In genomic region chr9:136841646-136842379, GRCh38 we compare ENCODE assay signal across 1 cellular context.
TF ChIP-seq lines count a peak whose summit lies in the region.

No MANE protein-coding gene starts in this region.

TF ChIP-seq in HEK293, 187 proteins besides CTCF, POLR2A, EP300 and RAD21:
- TF ChIP-seq ZNF692 (tag by site-specific recombination; IDR thresholded peaks at IDR 0.05), result 0 out of 2 replicates have a peak, but pooled peaks have one; percentile 17
- TF ChIP-seq, protein P1, sequence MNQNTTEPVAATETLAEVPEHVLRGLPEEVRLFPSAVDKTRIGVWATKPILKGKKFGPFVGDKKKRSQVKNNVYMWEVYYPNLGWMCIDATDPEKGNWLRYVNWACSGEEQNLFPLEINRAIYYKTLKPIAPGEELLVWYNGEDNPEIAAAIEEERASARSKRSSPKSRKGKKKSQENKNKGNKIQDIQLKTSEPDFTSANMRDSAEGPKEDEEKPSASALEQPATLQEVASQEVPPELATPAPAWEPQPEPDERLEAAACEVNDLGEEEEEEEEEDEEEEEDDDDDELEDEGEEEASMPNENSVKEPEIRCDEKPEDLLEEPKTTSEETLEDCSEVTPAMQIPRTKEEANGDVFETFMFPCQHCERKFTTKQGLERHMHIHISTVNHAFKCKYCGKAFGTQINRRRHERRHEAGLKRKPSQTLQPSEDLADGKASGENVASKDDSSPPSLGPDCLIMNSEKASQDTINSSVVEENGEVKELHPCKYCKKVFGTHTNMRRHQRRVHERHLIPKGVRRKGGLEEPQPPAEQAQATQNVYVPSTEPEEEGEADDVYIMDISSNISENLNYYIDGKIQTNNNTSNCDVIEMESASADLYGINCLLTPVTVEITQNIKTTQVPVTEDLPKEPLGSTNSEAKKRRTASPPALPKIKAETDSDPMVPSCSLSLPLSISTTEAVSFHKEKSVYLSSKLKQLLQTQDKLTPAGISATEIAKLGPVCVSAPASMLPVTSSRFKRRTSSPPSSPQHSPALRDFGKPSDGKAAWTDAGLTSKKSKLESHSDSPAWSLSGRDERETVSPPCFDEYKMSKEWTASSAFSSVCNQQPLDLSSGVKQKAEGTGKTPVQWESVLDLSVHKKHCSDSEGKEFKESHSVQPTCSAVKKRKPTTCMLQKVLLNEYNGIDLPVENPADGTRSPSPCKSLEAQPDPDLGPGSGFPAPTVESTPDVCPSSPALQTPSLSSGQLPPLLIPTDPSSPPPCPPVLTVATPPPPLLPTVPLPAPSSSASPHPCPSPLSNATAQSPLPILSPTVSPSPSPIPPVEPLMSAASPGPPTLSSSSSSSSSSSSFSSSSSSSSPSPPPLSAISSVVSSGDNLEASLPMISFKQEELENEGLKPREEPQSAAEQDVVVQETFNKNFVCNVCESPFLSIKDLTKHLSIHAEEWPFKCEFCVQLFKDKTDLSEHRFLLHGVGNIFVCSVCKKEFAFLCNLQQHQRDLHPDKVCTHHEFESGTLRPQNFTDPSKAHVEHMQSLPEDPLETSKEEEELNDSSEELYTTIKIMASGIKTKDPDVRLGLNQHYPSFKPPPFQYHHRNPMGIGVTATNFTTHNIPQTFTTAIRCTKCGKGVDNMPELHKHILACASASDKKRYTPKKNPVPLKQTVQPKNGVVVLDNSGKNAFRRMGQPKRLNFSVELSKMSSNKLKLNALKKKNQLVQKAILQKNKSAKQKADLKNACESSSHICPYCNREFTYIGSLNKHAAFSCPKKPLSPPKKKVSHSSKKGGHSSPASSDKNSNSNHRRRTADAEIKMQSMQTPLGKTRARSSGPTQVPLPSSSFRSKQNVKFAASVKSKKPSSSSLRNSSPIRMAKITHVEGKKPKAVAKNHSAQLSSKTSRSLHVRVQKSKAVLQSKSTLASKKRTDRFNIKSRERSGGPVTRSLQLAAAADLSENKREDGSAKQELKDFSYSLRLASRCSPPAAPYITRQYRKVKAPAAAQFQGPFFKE (tag by site-specific recombination; IDR thresholded peaks at IDR 0.05; ENCODE audit: borderline replicate concordance), result 0 out of 2 replicates have a peak, but pooled peaks have one; percentile 20
- TF ChIP-seq, protein P2, sequence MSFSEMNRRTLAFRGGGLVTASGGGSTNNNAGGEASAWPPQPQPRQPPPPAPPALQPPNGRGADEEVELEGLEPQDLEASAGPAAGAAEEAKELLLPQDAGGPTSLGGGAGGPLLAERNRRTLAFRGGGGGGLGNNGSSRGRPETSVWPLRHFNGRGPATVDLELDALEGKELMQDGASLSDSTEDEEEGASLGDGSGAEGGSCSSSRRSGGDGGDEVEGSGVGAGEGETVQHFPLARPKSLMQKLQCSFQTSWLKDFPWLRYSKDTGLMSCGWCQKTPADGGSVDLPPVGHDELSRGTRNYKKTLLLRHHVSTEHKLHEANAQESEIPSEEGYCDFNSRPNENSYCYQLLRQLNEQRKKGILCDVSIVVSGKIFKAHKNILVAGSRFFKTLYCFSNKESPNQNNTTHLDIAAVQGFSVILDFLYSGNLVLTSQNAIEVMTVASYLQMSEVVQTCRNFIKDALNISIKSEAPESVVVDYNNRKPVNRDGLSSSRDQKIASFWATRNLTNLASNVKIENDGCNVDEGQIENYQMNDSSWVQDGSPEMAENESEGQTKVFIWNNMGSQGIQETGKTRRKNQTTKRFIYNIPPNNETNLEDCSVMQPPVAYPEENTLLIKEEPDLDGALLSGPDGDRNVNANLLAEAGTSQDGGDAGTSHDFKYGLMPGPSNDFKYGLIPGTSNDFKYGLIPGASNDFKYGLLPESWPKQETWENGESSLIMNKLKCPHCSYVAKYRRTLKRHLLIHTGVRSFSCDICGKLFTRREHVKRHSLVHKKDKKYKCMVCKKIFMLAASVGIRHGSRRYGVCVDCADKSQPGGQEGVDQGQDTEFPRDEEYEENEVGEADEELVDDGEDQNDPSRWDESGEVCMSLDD (tag by site-specific recombination; IDR thresholded peaks at IDR 0.05), result peak; percentile 66
- TF ChIP-seq, protein P3, sequence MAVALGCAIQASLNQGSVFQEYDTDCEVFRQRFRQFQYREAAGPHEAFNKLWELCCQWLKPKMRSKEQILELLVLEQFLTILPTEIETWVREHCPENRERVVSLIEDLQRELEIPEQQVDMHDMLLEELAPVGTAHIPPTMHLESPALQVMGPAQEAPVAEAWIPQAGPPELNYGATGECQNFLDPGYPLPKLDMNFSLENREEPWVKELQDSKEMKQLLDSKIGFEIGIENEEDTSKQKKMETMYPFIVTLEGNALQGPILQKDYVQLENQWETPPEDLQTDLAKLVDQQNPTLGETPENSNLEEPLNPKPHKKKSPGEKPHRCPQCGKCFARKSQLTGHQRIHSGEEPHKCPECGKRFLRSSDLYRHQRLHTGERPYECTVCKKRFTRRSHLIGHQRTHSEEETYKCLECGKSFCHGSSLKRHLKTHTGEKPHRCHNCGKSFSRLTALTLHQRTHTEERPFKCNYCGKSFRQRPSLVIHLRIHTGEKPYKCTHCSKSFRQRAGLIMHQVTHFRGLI (tag by site-specific recombination; IDR thresholded peaks at IDR 0.05), result 0 out of 2 replicates have a peak, but pooled peaks have one; percentile 2
- TF ChIP-seq HIC1 (tag by site-specific recombination; IDR thresholded peaks at IDR 0.05), result peak; percentile 53
- TF ChIP-seq KLF1 (tag by site-specific recombination; IDR thresholded peaks at IDR 0.05), result 0 out of 2 replicates have a peak, but pooled peaks have one; percentile 5
- peak; percentile 23; the same call in 1 of the 2 replicates for TF ChIP-seq ZNF837 (tag by site-specific recombination; IDR thresholded peaks at IDR 0.05)
- TF ChIP-seq, protein P4, sequence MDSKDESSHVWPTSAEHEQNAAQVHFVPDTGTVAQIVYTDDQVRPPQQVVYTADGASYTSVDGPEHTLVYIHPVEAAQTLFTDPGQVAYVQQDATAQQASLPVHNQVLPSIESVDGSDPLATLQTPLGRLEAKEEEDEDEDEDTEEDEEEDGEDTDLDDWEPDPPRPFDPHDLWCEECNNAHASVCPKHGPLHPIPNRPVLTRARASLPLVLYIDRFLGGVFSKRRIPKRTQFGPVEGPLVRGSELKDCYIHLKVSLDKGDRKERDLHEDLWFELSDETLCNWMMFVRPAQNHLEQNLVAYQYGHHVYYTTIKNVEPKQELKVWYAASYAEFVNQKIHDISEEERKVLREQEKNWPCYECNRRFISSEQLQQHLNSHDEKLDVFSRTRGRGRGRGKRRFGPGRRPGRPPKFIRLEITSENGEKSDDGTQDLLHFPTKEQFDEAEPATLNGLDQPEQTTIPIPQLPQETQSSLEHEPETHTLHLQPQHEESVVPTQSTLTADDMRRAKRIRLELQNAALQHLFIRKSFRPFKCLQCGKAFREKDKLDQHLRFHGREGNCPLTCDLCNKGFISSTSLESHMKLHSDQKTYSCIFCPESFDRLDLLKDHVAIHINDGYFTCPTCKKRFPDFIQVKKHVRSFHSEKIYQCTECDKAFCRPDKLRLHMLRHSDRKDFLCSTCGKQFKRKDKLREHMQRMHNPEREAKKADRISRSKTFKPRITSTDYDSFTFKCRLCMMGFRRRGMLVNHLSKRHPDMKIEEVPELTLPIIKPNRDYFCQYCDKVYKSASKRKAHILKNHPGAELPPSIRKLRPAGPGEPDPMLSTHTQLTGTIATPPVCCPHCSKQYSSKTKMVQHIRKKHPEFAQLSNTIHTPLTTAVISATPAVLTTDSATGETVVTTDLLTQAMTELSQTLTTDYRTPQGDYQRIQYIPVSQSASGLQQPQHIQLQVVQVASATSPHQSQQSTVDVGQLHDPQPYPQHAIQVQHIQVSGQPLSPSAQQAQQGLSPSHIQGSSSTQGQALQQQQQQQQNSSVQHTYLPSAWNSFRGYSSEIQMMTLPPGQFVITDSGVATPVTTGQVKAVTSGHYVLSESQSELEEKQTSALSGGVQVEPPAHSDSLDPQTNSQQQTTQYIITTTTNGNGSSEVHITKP (tag by site-specific recombination; IDR thresholded peaks at IDR 0.05), result peak; percentile 85
TF ChIP-seq in HEK293: peak in this region for 8; not testable (repeated sequence) for 179.
